In the genomic region with DNA sequence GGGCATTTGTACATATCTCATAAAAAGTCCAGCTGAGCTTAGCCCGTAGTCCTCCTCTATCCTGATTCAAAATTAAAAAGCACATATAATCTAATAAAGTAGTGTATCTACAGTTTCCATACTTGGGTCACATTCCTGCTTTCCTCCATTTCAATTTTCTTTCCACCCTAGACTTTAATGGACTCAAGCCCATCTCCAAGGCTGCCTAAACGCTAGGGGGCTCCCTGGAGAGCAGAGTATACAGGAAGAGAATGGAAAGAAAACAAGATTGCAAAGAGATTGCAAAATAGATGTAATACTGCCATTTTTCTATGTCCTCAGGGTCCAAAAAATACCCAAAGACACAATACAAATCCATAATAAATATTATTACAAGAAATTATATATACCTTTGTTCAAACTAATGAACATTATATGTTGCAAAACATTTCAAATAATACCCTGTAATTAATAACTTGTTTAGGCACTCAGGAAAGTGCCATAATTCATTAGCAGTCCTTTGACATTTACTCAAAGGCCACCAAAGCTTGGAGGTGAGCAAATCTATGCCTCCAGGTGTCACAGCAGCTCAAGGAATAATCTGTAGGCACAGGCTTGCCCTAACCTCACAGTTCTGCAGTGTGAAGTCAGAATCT, we compare ENCODE assay signal across 8 cellular contexts. TPM values are rescaled to one million over a fixed set of nuclear protein-coding genes. Genes with fewer than 3 reads are reported as not detected.
DNase-seq lines count a peak whose midpoint lies in the region; ATAC-seq and TF ChIP-seq lines count a peak whose summit lies in the region.

No MANE protein-coding gene starts in this region.

- no peak for ATAC-seq in HG03039 (IDR thresholded peaks at IDR 0.05; ENCODE audit: unreplicated experiment)

- H3K27me3 Mint-ChIP-seq in mesothelial cell of epicardium (ENCODE audit: low read depth), result no peaks in the 10 kb centered on the region

- H3K4me2 ChIP-seq in GM23248 (ENCODE audit: unreplicated experiment), result no peak overlapping the region

- H3K79me2 ChIP-seq in GM23248 (ENCODE audit: insufficient read depth), result peaks cover 22% of the 10 kb centered on the region

- no peaks in the 10 kb centered on the region for H3K27me3 ChIP-seq in GM23248 (replicated peaks; ENCODE audit: insufficient read depth)

- no peak for TF ChIP-seq CTCF in mesothelial cell of epicardium (IDR thresholded peaks at IDR 0.05; ENCODE audit: unreplicated experiment)

- no peaks in the 10 kb centered on the region for H3K9me3 ChIP-seq in GM23248 (ENCODE audit: low read depth)

- H3K4me3 ChIP-seq in GM23248, result no peak overlapping the region

- H2AFZ ChIP-seq in GM23248, result peak overlapping the region; percentile 95

- peaks cover 5% of the 10 kb centered on the region for H3K36me3 Mint-ChIP-seq in mesothelial cell of epicardium

- H3F3A ChIP-seq in GM23248 (ENCODE audit: insufficient read depth), result peaks cover 18% of the 10 kb centered on the region

- WGBS in GM23248 (ENCODE audit: low coverage in 1 of 2, low lambda C conversion rate in 2 of 2, missing lambda C conversion rate in 2 of 2), 2 experiments, result 11 to 16% methylated on average over 2 of the region's 2 CpGs

- H3K4me1 Mint-ChIP-seq in mesothelial cell of epicardium, result peaks cover 24% of the 10 kb centered on the region

- DNase-seq in AG20443 (ENCODE audit: low spot score) (peak; percentile 58), GM23248 (peak; percentile 82), NCI-H345 treated with DMSO at 0.1 percent for 48 hours (lab: John Stamatoyannopoulos, UW; ENCODE audit: unreplicated experiment) (peak; percentile 40), dermis microvascular lymphatic vessel endothelial cell (ENCODE audit: low read depth in 2 of 2) (peak; percentile 51 to 68), mesothelial cell of epicardium (ENCODE audit: low spot score in 2 of 2, unreplicated experiment in 2 of 2) (peak; percentile 37 to 65)
- DNase-seq in activated CD4-positive, CD25-positive, alpha-beta regulatory T cell treated with anti-CD3 and anti-CD28 coated beads, Interleukin-2, amount 50 U/mL, for 72 hours, result peak; percentile 47
- DNase-seq in stimulated activated naive CD4-positive, alpha-beta T cell (lab: John Stamatoyannopoulos, UW), result peak; percentile 6 to 67 (median 33)

- H3K9me2 ChIP-seq in GM23248 (ENCODE audit: insufficient read depth), result no peaks in the 10 kb centered on the region

- peaks cover 9% of the 10 kb centered on the region; the same call in 1 of the 2 replicates for H3K4me1 ChIP-seq in GM23248 (ENCODE audit: insufficient read depth)

- no peak overlapping the region for H3K27ac ChIP-seq in GM23248

- in situ Hi-C loops in GM23248 (cut with MboI), result no loop called here

- no peak overlapping the region for H3K9ac ChIP-seq in GM23248

- no peak overlapping the region for H3K4me3 Mint-ChIP-seq in mesothelial cell of epicardium

- H3K27ac Mint-ChIP-seq in mesothelial cell of epicardium, result no peak overlapping the region

- 0 out of 2 replicates have a peak, but pooled peaks cover 6% of the 10 kb centered on the region for H3K36me3 ChIP-seq in GM23248 (ENCODE audit: low read depth)

- no peaks in the 10 kb centered on the region for H3K9me3 Mint-ChIP-seq in mesothelial cell of epicardium

- H4K20me1 ChIP-seq in GM23248 (ENCODE audit: insufficient read depth), result no peaks in the 10 kb centered on the region

RNA-seq across cellular contexts. Expression of a gene that starts 2.4 kb away (rescaled TPM):
- total RNA-seq in GM23248 (2014; rRNA removed; shearing (Covaris generic)), result 41.8 and 54.9 TPM in 2 replicates
- polyA plus RNA-seq in GM23248 (2016; fragmentation: Nextera tagmentation; extraction: Ambion mirVana), result 29.8 and 30.6 TPM in 2 replicates
- total RNA-seq in dermis microvascular lymphatic vessel endothelial cell (52.2 and 64.6 TPM in 2 replicates), mesothelial cell of epicardium (71.4 to 74.5 TPM (median 71.6 TPM) in 3 replicates)

RNA-seq across cellular contexts. Expression of a gene that starts 42.6 kb away (rescaled TPM):
- total RNA-seq in GM23248 (2014; rRNA removed; shearing (Covaris generic)), result not detected in 2 replicates
- polyA plus RNA-seq in GM23248 (2016; fragmentation: Nextera tagmentation; extraction: Ambion mirVana), result not detected in 2 replicates
- total RNA-seq in dermis microvascular lymphatic vessel endothelial cell (not detected in 2 replicates), mesothelial cell of epicardium (not detected in 3 replicates)
